In genomic region chr4:100261346-100261745, GRCh38 we compare ENCODE assay signal across 23 cellular contexts.
"Had no signal": no experiment of that assay in that cellular context is flagged by ENCODE, and none has a peak within 500 bp of the region (broad histone marks: within the 10 kb centered on the region; RNA-seq: fewer than 3 reads in every experiment).

No MANE protein-coding gene starts in this region.

- H3K9me3 ChIP-seq: lower lobe of right lung, pancreas, testis had no signal

- H3K4me3 Mint-ChIP-seq: memory B cell; mesothelial cell of epicardium; natural killer cell; neural crest cell; stimulated activated naive B cell treated with anti-CD40 and anti-IgM and Interleukin-4, amounts not matched to agents 10 μg/mL and 1 μg/mL and 100 μg/mL, for 72 hours; stimulated activated naive CD8-positive, alpha-beta T cell treated with anti-CD3 and anti-CD28 coated beads, Interleukin-15, amount 100 ng/mL, for 72 hours had no signal

- ATAC-seq: esophagus mucosa; left cardiac atrium; lower lobe of right lung; natural killer cell; pancreas; right cardiac atrium; stimulated activated naive B cell treated with anti-CD40 and anti-IgM and Interleukin-4, amounts not matched to agents 10 μg/mL and 1 μg/mL and 100 μg/mL, for 72 hours; stimulated activated naive CD8-positive, alpha-beta T cell treated with anti-CD3 and anti-CD28 coated beads, Interleukin-15, amount 100 ng/mL, for 72 hours had no signal

- H3K27ac ChIP-seq: hepatocyte, left ventricle myocardium inferior, lower lobe of right lung, pancreas, testis, tibial nerve had no signal

- H3K4me1 Mint-ChIP-seq: natural killer cell; neural crest cell; stimulated activated naive CD8-positive, alpha-beta T cell treated with anti-CD3 and anti-CD28 coated beads, Interleukin-15, amount 100 ng/mL, for 72 hours had no signal

- H2AFZ ChIP-seq: hepatocyte had no signal

- H3K27me3 Mint-ChIP-seq: progenitor cell of endocrine pancreas had no signal

- DNase-seq: effector memory CD4-positive, alpha-beta T cell; foreskin melanocyte; head of caudate nucleus; kidney; left cardiac atrium; left ventricle myocardium inferior; lower lobe of right lung; natural killer cell; nucleus accumbens; pancreas; stimulated activated CD4-positive, alpha-beta T cell treated with anti-CD3 and anti-CD28 coated beads, Interleukin-2, amount 100 ng/mL, for 24 hours; stimulated activated CD4-positive, alpha-beta T cell treated with anti-CD3 and anti-CD28 coated beads, Interleukin-4, amount 100 ng/mL, for 4 hours; stimulated activated naive B cell treated with anti-CD40 and anti-IgM and Interleukin-4, amounts not matched to agents 10 μg/mL and 1 μg/mL and 100 μg/mL, for 72 hours; stimulated activated naive CD8-positive, alpha-beta T cell treated with anti-CD3 and anti-CD28 coated beads, Interleukin-15, amount 100 ng/mL, for 72 hours; testis had no signal

- H3K4me1 ChIP-seq: left ventricle myocardium inferior, lower lobe of right lung, pancreas, testis, tibial nerve had no signal

- H3K36me3 ChIP-seq: left ventricle myocardium inferior, lower lobe of right lung, pancreas, tibial nerve had no signal

- H3K27me3 ChIP-seq: hepatocyte, pancreas, testis, tibial nerve had no signal

- H3K4me2 ChIP-seq: hepatocyte had no signal

- H3K36me3 Mint-ChIP-seq: memory B cell; mesothelial cell of epicardium; natural killer cell; stimulated activated naive B cell treated with anti-CD40 and anti-IgM and Interleukin-4, amounts not matched to agents 10 μg/mL and 1 μg/mL and 100 μg/mL, for 72 hours had no signal

- H3K79me2 ChIP-seq: hepatocyte had no signal

- H3K4me3 ChIP-seq: hepatocyte, left ventricle myocardium inferior, lower lobe of right lung, pancreas, testis, tibial nerve had no signal

- H3K9me3 Mint-ChIP-seq: memory B cell had no signal

- H3K27ac Mint-ChIP-seq: memory B cell; mesothelial cell of epicardium; natural killer cell; progenitor cell of endocrine pancreas; stimulated activated naive B cell treated with anti-CD40 and anti-IgM and Interleukin-4, amounts not matched to agents 10 μg/mL and 1 μg/mL and 100 μg/mL, for 72 hours had no signal
